ENCODE assay signal across 1 cellular context in genomic region chr7:128734777-128735342, GRCh38.
TF ChIP-seq lines count a peak whose summit lies in the region.

No MANE protein-coding gene starts in this region.

TF ChIP-seq in K562, 482 proteins besides CTCF, POLR2A, EP300 and RAD21 (continued from another document and continues in another):
- TF ChIP-seq, protein P1, sequence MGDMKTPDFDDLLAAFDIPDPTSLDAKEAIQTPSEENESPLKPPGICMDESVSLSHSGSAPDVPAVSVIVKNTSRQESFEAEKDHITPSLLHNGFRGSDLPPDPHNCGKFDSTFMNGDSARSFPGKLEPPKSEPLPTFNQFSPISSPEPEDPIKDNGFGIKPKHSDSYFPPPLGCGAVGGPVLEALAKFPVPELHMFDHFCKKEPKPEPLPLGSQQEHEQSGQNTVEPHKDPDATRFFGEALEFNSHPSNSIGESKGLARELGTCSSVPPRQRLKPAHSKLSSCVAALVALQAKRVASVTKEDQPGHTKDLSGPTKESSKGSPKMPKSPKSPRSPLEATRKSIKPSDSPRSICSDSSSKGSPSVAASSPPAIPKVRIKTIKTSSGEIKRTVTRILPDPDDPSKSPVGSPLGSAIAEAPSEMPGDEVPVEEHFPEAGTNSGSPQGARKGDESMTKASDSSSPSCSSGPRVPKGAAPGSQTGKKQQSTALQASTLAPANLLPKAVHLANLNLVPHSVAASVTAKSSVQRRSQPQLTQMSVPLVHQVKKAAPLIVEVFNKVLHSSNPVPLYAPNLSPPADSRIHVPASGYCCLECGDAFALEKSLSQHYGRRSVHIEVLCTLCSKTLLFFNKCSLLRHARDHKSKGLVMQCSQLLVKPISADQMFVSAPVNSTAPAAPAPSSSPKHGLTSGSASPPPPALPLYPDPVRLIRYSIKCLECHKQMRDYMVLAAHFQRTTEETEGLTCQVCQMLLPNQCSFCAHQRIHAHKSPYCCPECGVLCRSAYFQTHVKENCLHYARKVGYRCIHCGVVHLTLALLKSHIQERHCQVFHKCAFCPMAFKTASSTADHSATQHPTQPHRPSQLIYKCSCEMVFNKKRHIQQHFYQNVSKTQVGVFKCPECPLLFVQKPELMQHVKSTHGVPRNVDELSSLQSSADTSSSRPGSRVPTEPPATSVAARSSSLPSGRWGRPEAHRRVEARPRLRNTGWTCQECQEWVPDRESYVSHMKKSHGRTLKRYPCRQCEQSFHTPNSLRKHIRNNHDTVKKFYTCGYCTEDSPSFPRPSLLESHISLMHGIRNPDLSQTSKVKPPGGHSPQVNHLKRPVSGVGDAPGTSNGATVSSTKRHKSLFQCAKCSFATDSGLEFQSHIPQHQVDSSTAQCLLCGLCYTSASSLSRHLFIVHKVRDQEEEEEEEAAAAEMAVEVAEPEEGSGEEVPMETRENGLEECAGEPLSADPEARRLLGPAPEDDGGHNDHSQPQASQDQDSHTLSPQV (IDR thresholded peaks at IDR 0.05): 0 out of 2 replicates have a peak, but pooled peaks have one; percentile 21
- peak; percentile 58; the same call in 1 of the 2 replicates for TF ChIP-seq ZNF644 (tag; IDR thresholded peaks at IDR 0.05; ENCODE audit: low read depth)
- TF ChIP-seq KLF16 (IDR thresholded peaks at IDR 0.05): no peak
- TF ChIP-seq TOE1 (IDR thresholded peaks at IDR 0.05; ENCODE audit: borderline replicate concordance): 0 out of 2 replicates have a peak, but pooled peaks have one; percentile 25
- no peak for TF ChIP-seq TOE1 (CRISPR knock-in tag; IDR thresholded peaks at IDR 0.05; ENCODE audit: borderline replicate concordance, low read depth)
- TF ChIP-seq NFIC (IDR thresholded peaks at IDR 0.05): no peak
- TF ChIP-seq ZNF584 (CRISPR knock-in tag; IDR thresholded peaks at IDR 0.05; ENCODE audit: low read depth): no peak
- TF ChIP-seq FOXA1 (IDR thresholded peaks at IDR 0.05; ENCODE audit: borderline replicate concordance): no peak
- 0 out of 2 replicates have a peak, but pooled peaks have one; percentile 4 for TF ChIP-seq CXXC5 (CRISPR knock-in tag; IDR thresholded peaks at IDR 0.05)
- no peak for TF ChIP-seq ZNF263 (CRISPR knock-in tag; IDR thresholded peaks at IDR 0.05; ENCODE audit: borderline replicate concordance)
- no peak for TF ChIP-seq PURB (CRISPR knock-in tag; IDR thresholded peaks at IDR 0.05; ENCODE audit: low read depth)
- TF ChIP-seq, protein P2, sequence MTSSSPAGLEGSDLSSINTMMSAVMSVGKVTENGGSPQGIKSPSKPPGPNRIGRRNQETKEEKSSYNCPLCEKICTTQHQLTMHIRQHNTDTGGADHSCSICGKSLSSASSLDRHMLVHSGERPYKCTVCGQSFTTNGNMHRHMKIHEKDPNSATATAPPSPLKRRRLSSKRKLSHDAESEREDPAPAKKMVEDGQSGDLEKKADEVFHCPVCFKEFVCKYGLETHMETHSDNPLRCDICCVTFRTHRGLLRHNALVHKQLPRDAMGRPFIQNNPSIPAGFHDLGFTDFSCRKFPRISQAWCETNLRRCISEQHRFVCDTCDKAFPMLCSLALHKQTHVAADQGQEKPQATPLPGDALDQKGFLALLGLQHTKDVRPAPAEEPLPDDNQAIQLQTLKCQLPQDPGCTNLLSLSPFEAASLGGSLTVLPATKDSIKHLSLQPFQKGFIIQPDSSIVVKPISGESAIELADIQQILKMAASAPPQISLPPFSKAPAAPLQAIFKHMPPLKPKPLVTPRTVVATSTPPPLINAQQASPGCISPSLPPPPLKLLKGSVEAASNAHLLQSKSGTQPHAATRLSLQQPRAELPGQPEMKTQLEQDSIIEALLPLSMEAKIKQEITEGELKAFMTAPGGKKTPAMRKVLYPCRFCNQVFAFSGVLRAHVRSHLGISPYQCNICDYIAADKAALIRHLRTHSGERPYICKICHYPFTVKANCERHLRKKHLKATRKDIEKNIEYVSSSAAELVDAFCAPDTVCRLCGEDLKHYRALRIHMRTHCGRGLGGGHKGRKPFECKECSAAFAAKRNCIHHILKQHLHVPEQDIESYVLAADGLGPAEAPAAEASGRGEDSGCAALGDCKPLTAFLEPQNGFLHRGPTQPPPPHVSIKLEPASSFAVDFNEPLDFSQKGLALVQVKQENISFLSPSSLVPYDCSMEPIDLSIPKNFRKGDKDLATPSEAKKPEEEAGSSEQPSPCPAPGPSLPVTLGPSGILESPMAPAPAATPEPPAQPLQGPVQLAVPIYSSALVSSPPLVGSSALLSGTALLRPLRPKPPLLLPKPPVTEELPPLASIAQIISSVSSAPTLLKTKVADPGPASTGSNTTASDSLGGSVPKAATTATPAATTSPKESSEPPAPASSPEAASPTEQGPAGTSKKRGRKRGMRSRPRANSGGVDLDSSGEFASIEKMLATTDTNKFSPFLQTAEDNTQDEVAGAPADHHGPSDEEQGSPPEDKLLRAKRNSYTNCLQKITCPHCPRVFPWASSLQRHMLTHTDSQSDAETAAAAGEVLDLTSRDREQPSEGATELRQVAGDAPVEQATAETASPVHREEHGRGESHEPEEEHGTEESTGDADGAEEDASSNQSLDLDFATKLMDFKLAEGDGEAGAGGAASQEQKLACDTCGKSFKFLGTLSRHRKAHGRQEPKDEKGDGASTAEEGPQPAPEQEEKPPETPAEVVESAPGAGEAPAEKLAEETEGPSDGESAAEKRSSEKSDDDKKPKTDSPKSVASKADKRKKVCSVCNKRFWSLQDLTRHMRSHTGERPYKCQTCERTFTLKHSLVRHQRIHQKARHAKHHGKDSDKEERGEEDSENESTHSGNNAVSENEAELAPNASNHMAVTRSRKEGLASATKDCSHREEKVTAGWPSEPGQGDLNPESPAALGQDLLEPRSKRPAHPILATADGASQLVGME (CRISPR knock-in tag; IDR thresholded peaks at IDR 0.05): no peak
- no peak for TF ChIP-seq SMARCA4 (IDR thresholded peaks at IDR 0.05)
- no peak for TF ChIP-seq ZNF197 (CRISPR knock-in tag; IDR thresholded peaks at IDR 0.05; ENCODE audit: low read depth)
- no peak for TF ChIP-seq C11orf30 (IDR thresholded peaks at IDR 0.05; ENCODE audit: low read depth)
- TF ChIP-seq, protein P3, sequence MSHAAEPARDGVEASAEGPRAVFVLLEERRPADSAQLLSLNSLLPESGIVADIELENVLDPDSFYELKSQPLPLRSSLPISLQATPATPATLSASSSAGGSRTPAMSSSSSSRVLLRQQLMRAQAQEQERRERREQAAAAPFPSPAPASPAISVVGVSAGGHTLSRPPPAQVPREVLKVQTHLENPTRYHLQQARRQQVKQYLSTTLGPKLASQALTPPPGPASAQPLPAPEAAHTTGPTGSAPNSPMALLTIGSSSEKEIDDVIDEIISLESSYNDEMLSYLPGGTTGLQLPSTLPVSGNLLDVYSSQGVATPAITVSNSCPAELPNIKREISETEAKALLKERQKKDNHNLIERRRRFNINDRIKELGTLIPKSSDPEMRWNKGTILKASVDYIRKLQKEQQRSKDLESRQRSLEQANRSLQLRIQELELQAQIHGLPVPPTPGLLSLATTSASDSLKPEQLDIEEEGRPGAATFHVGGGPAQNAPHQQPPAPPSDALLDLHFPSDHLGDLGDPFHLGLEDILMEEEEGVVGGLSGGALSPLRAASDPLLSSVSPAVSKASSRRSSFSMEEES (CRISPR knock-in tag; IDR thresholded peaks at IDR 0.05): peak; percentile 15; the same call in 1 of the 2 replicates
- TF ChIP-seq, protein P4, sequence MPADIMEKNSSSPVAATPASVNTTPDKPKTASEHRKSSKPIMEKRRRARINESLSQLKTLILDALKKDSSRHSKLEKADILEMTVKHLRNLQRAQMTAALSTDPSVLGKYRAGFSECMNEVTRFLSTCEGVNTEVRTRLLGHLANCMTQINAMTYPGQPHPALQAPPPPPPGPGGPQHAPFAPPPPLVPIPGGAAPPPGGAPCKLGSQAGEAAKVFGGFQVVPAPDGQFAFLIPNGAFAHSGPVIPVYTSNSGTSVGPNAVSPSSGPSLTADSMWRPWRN (IDR thresholded peaks at IDR 0.05; ENCODE audit: low read depth): no peak
- no peak for TF ChIP-seq ZEB2 (IDR thresholded peaks at IDR 0.05)
- TF ChIP-seq SIX5 (IDR thresholded peaks at IDR 0.05; ENCODE audit: borderline replicate concordance in 1 of 2, insufficient read depth in 1 of 2, low read depth in 1 of 2, low read length in 2 of 2): peak in 1 of 2 experiments; percentile 51; a peak in 3 of 4 replicates
- no peak for TF ChIP-seq BDP1 (IDR thresholded peaks at IDR 0.05; ENCODE audit: insufficient read depth, insufficient read length)
- no peak for TF ChIP-seq TRIM24 (IDR thresholded peaks at IDR 0.05)
- TF ChIP-seq, protein P5, sequence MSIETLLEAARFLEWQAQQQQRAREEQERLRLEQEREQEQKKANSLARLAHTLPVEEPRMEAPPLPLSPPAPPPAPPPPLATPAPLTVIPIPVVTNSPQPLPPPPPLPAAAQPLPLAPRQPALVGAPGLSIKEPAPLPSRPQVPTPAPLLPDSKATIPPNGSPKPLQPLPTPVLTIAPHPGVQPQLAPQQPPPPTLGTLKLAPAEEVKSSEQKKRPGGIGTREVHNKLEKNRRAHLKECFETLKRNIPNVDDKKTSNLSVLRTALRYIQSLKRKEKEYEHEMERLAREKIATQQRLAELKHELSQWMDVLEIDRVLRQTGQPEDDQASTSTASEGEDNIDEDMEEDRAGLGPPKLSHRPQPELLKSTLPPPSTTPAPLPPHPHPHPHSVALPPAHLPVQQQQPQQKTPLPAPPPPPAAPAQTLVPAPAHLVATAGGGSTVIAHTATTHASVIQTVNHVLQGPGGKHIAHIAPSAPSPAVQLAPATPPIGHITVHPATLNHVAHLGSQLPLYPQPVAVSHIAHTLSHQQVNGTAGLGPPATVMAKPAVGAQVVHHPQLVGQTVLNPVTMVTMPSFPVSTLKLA (conservative IDR thresholded peaks at IDR 0.05): no peak
- TF ChIP-seq ELF1 (tag; IDR thresholded peaks at IDR 0.05): no peak
- TF ChIP-seq, protein P6, sequence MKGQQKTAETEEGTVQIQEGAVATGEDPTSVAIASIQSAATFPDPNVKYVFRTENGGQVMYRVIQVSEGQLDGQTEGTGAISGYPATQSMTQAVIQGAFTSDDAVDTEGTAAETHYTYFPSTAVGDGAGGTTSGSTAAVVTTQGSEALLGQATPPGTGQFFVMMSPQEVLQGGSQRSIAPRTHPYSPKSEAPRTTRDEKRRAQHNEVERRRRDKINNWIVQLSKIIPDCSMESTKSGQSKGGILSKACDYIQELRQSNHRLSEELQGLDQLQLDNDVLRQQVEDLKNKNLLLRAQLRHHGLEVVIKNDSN (CRISPR knock-in tag; IDR thresholded peaks at IDR 0.05): peak; percentile 62
- no peak for TF ChIP-seq E2F3 (CRISPR knock-in tag; IDR thresholded peaks at IDR 0.05)
- peak; percentile 92 for TF ChIP-seq HDGF (IDR thresholded peaks at IDR 0.05)
- TF ChIP-seq OTX1 (CRISPR knock-in tag; IDR thresholded peaks at IDR 0.05): peak; percentile 62; the same call in 1 of the 2 replicates
- TF ChIP-seq ZBTB26 (CRISPR knock-in tag; IDR thresholded peaks at IDR 0.05): no peak
- no peak for TF ChIP-seq ZNF764 (CRISPR knock-in tag; IDR thresholded peaks at IDR 0.05; ENCODE audit: low read depth)
- TF ChIP-seq PTRF (tag; IDR thresholded peaks at IDR 0.05): no peak
- TF ChIP-seq SRSF7 (optimal IDR thresholded peaks at IDR 0.05; ENCODE audit: low read depth, low read length): no peak
- TF ChIP-seq CBFA2T2 (conservative IDR thresholded peaks at IDR 0.05): 0 out of 2 replicates have a peak, but pooled peaks have one; percentile 20
- no peak for TF ChIP-seq CREM (IDR thresholded peaks at IDR 0.05; ENCODE audit: low read depth)
- TF ChIP-seq RAD51 (IDR thresholded peaks at IDR 0.05; ENCODE audit: borderline replicate concordance, low read depth): peak; percentile 79
- no peak for TF ChIP-seq TEAD1 (CRISPR knock-in tag; IDR thresholded peaks at IDR 0.05)
- no peak for TF ChIP-seq GABPB2 (CRISPR knock-in tag; conservative IDR thresholded peaks at IDR 0.05)
- TF ChIP-seq SMAD4 (CRISPR knock-in tag; conservative IDR thresholded peaks at IDR 0.05): 0 out of 2 replicates have a peak, but pooled peaks have one; percentile 34
- no peak for TF ChIP-seq FIP1L1 (IDR thresholded peaks at IDR 0.05; ENCODE audit: low read depth, low read length, poor library complexity, severe bottlenecking)
- no peak for TF ChIP-seq RFX5 (IDR thresholded peaks at IDR 0.05; ENCODE audit: low read depth, low read length)
- TF ChIP-seq PHB (CRISPR knock-in tag; IDR thresholded peaks at IDR 0.05): no peak
- TF ChIP-seq YY1 (IDR thresholded peaks at IDR 0.05; ENCODE audit: borderline replicate concordance in 1 of 3, control insufficient read depth in 1 of 3, extremely low read depth in 1 of 3, insufficient read depth in 3 of 3, insufficient read length in 1 of 3, insufficient replicate concordance in 2 of 3, low read depth in 1 of 3, low read length in 2 of 3): peak in 1 of 3 experiments; percentile 28
- no peak for TF ChIP-seq NR2C2 (CRISPR knock-in tag; IDR thresholded peaks at IDR 0.05)
- no peak for TF ChIP-seq NR2C2 (tag; IDR thresholded peaks at IDR 0.05)
- peak; percentile 13; the same call in 1 of the 2 replicates for TF ChIP-seq MYBL2 (IDR thresholded peaks at IDR 0.05; ENCODE audit: low read depth)
- TF ChIP-seq MYBL2 (CRISPR knock-in tag; IDR thresholded peaks at IDR 0.05; ENCODE audit: borderline replicate concordance): no peak
- no peak for TF ChIP-seq KDM2B (CRISPR knock-in tag; IDR thresholded peaks at IDR 0.05)
- TF ChIP-seq IFI16 (CRISPR knock-in tag; IDR thresholded peaks at IDR 0.05): no peak
- TF ChIP-seq ELF4 (CRISPR knock-in tag; IDR thresholded peaks at IDR 0.05): 0 out of 2 replicates have a peak, but pooled peaks have one; percentile 41
- no peak for TF ChIP-seq DEAF1 (CRISPR knock-in tag; IDR thresholded peaks at IDR 0.05)
- TF ChIP-seq XRCC5 (IDR thresholded peaks at IDR 0.05; ENCODE audit: low read depth, low read length): no peak
- no peak for TF ChIP-seq ZNF445 (CRISPR knock-in tag; IDR thresholded peaks at IDR 0.05; ENCODE audit: low read depth)
- no peak for TF ChIP-seq BACH1 (tag; IDR thresholded peaks at IDR 0.05)
- TF ChIP-seq FOSL1 (tag; conservative IDR thresholded peaks at IDR 0.05): no peak
- TF ChIP-seq CBX1 (IDR thresholded peaks at IDR 0.05; ENCODE audit: low read depth): no peak
- TF ChIP-seq PCBP2 (IDR thresholded peaks at IDR 0.05; ENCODE audit: low read depth, low read length, poor library complexity, severe bottlenecking): no peak
- TF ChIP-seq TBL1XR1 (IDR thresholded peaks at IDR 0.05; ENCODE audit: low read length in 2 of 2): 0 out of 4 replicates have a peak, but pooled peaks of 1 of the 2 experiments have one; percentile 33
